Comparison of ENCODE assay signal across 2 cellular contexts in the genomic region with DNA sequence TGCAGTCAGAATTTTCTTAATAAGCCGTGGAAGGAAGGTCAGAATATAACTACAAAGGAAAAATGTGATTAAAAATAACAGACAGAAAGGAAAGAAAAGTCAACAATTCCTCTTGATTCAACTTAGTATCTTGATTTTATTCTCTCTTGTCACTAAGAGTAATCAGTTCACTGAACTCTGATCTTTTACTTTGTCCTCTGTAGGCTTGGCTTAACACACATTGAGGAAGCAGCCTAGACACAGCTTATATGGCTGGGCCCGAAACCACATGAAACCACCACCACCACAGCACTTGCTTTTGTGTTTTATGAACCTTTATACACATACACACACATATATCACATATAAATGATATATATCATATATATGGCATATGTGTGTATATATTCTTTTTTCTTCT.
TF ChIP-seq lines count a peak whose summit lies in the region.

No MANE protein-coding gene starts in this region.

TF ChIP-seq in liver, 16 proteins besides CTCF, POLR2A, EP300 and RAD21 (continued from another document):
- TF ChIP-seq, protein P1, sequence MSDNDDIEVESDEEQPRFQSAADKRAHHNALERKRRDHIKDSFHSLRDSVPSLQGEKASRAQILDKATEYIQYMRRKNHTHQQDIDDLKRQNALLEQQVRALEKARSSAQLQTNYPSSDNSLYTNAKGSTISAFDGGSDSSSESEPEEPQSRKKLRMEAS (IDR thresholded peaks at IDR 0.05): peak; percentile 18
- no peak for TF ChIP-seq FOXA1 (IDR thresholded peaks at IDR 0.05)
- peak; percentile 28 for TF ChIP-seq YY1 (IDR thresholded peaks at IDR 0.05)
- TF ChIP-seq TAF1 (conservative IDR thresholded peaks at IDR 0.05): no peak
- TF ChIP-seq HNF4G (IDR thresholded peaks at IDR 0.05): no peak
- TF ChIP-seq RXRA (IDR thresholded peaks at IDR 0.05): peak; percentile 75 to 81
- no peak for TF ChIP-seq GABPA (IDR thresholded peaks at IDR 0.05 in 1 of 2, conservative IDR thresholded peaks at IDR 0.05 in 1 of 2)
- TF ChIP-seq, protein P2, sequence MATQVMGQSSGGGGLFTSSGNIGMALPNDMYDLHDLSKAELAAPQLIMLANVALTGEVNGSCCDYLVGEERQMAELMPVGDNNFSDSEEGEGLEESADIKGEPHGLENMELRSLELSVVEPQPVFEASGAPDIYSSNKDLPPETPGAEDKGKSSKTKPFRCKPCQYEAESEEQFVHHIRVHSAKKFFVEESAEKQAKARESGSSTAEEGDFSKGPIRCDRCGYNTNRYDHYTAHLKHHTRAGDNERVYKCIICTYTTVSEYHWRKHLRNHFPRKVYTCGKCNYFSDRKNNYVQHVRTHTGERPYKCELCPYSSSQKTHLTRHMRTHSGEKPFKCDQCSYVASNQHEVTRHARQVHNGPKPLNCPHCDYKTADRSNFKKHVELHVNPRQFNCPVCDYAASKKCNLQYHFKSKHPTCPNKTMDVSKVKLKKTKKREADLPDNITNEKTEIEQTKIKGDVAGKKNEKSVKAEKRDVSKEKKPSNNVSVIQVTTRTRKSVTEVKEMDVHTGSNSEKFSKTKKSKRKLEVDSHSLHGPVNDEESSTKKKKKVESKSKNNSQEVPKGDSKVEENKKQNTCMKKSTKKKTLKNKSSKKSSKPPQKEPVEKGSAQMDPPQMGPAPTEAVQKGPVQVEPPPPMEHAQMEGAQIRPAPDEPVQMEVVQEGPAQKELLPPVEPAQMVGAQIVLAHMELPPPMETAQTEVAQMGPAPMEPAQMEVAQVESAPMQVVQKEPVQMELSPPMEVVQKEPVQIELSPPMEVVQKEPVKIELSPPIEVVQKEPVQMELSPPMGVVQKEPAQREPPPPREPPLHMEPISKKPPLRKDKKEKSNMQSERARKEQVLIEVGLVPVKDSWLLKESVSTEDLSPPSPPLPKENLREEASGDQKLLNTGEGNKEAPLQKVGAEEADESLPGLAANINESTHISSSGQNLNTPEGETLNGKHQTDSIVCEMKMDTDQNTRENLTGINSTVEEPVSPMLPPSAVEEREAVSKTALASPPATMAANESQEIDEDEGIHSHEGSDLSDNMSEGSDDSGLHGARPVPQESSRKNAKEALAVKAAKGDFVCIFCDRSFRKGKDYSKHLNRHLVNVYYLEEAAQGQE (IDR thresholded peaks at IDR 0.05): peak; percentile 62
- TF ChIP-seq EGR1 (IDR thresholded peaks at IDR 0.05; ENCODE audit: low read depth in 2 of 2): no peak
- peak; percentile 67 to 89 for TF ChIP-seq HNF4A (conservative IDR thresholded peaks at IDR 0.05)
TF ChIP-seq in liver: peak in this region for 9.

TF ChIP-seq in HepG2, 621 proteins besides CTCF, POLR2A, EP300 and RAD21 (continued from another document):
- TF ChIP-seq, protein P3, sequence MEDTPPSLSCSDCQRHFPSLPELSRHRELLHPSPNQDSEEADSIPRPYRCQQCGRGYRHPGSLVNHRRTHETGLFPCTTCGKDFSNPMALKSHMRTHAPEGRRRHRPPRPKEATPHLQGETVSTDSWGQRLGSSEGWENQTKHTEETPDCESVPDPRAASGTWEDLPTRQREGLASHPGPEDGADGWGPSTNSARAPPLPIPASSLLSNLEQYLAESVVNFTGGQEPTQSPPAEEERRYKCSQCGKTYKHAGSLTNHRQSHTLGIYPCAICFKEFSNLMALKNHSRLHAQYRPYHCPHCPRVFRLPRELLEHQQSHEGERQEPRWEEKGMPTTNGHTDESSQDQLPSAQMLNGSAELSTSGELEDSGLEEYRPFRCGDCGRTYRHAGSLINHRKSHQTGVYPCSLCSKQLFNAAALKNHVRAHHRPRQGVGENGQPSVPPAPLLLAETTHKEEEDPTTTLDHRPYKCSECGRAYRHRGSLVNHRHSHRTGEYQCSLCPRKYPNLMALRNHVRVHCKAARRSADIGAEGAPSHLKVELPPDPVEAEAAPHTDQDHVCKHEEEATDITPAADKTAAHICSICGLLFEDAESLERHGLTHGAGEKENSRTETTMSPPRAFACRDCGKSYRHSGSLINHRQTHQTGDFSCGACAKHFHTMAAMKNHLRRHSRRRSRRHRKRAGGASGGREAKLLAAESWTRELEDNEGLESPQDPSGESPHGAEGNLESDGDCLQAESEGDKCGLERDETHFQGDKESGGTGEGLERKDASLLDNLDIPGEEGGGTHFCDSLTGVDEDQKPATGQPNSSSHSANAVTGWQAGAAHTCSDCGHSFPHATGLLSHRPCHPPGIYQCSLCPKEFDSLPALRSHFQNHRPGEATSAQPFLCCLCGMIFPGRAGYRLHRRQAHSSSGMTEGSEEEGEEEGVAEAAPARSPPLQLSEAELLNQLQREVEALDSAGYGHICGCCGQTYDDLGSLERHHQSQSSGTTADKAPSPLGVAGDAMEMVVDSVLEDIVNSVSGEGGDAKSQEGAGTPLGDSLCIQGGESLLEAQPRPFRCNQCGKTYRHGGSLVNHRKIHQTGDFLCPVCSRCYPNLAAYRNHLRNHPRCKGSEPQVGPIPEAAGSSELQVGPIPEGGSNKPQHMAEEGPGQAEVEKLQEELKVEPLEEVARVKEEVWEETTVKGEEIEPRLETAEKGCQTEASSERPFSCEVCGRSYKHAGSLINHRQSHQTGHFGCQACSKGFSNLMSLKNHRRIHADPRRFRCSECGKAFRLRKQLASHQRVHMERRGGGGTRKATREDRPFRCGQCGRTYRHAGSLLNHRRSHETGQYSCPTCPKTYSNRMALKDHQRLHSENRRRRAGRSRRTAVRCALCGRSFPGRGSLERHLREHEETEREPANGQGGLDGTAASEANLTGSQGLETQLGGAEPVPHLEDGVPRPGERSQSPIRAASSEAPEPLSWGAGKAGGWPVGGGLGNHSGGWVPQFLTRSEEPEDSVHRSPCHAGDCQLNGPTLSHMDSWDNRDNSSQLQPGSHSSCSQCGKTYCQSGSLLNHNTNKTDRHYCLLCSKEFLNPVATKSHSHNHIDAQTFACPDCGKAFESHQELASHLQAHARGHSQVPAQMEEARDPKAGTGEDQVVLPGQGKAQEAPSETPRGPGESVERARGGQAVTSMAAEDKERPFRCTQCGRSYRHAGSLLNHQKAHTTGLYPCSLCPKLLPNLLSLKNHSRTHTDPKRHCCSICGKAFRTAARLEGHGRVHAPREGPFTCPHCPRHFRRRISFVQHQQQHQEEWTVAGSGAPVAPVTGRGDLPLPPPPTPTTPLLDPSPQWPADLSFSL (CRISPR knock-in tag; IDR thresholded peaks at IDR 0.05): no peak
- TF ChIP-seq ZNF484 (CRISPR knock-in tag; IDR thresholded peaks at IDR 0.05; ENCODE audit: borderline replicate concordance, low read depth): no peak
